In the genomic region with DNA sequence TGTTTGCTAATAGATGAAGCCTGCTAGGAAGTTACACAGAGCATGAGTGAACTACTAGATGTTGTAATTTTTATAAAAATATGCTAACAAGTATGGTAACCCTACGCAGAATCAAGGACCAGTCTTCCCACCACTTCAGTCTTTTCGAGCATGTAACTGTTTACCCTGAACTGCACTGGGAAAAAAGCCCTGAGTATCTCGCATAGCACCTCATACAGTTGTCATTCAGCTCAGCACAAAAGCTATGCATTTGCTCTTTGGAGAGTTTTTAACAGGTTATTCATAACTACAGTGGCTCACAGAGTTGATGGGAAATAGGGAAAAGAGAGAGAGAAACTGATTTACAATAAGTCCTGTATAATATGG, we compare ENCODE assay signal across 26 cellular contexts.
"Had no signal": no experiment of that assay in that cellular context is flagged by ENCODE, and none has a peak within 500 bp of the region (broad histone marks: within the 10 kb centered on the region; RNA-seq: fewer than 3 reads in every experiment).

No MANE protein-coding gene starts in this region.

- H3K4me3 Mint-ChIP-seq: memory B cell; naive thymus-derived CD4-positive, alpha-beta T cell; natural killer cell treated with Interleukin-12 subunit alpha and Interleukin-12 subunit beta and Interleukin-15 and Interleukin-18, amount 100 ng/mL, for 72 hours; neural crest cell; stimulated activated memory B cell treated with anti-CD40 and anti-IgM and Interleukin-4, amounts not matched to agents 10 μg/mL and 1 μg/mL and 100 μg/mL, for 72 hours; stimulated activated naive CD8-positive, alpha-beta T cell treated with anti-CD3 and anti-CD28 coated beads, Interleukin-15, amount 100 ng/mL, for 72 hours; type B pancreatic cell had no signal

- H3K4me2 ChIP-seq: hepatocyte had no signal

- H3K27ac ChIP-seq: heart right ventricle, hepatocyte, pancreas, prostate gland, sigmoid colon, spleen, tibial nerve, vagina had no signal

- H3K79me2 ChIP-seq: hepatocyte had no signal

- H3K27me3 ChIP-seq: heart right ventricle, hepatocyte, pancreas, sigmoid colon, spleen, tibial nerve, vagina had no signal

- H3K27me3 Mint-ChIP-seq: memory B cell; naive thymus-derived CD4-positive, alpha-beta T cell; natural killer cell treated with Interleukin-12 subunit alpha and Interleukin-12 subunit beta and Interleukin-15 and Interleukin-18, amount 100 ng/mL, for 72 hours; stimulated activated memory B cell treated with anti-CD40 and anti-IgM and Interleukin-4, amounts not matched to agents 10 μg/mL and 1 μg/mL and 100 μg/mL, for 72 hours; stimulated activated naive CD8-positive, alpha-beta T cell treated with anti-CD3 and anti-CD28 coated beads, Interleukin-15, amount 100 ng/mL, for 72 hours; type B pancreatic cell had no signal

- H3K27ac Mint-ChIP-seq: naive thymus-derived CD4-positive, alpha-beta T cell; natural killer cell treated with Interleukin-12 subunit alpha and Interleukin-12 subunit beta and Interleukin-15 and Interleukin-18, amount 100 ng/mL, for 72 hours; stimulated activated memory B cell treated with anti-CD40 and anti-IgM and Interleukin-4, amounts not matched to agents 10 μg/mL and 1 μg/mL and 100 μg/mL, for 72 hours; stimulated activated naive CD8-positive, alpha-beta T cell treated with anti-CD3 and anti-CD28 coated beads, Interleukin-15, amount 100 ng/mL, for 72 hours; type B pancreatic cell had no signal

- H3K4me1 Mint-ChIP-seq: memory B cell; neural crest cell; stimulated activated memory B cell treated with anti-CD40 and anti-IgM and Interleukin-4, amounts not matched to agents 10 μg/mL and 1 μg/mL and 100 μg/mL, for 72 hours; stimulated activated naive CD8-positive, alpha-beta T cell treated with anti-CD3 and anti-CD28 coated beads, Interleukin-15, amount 100 ng/mL, for 72 hours had no signal

- H2AFZ ChIP-seq: hepatocyte had no signal

- H3K9me3 Mint-ChIP-seq: memory B cell; naive thymus-derived CD4-positive, alpha-beta T cell; natural killer cell treated with Interleukin-12 subunit alpha and Interleukin-12 subunit beta and Interleukin-15 and Interleukin-18, amount 100 ng/mL, for 72 hours; neural crest cell; stimulated activated memory B cell treated with anti-CD40 and anti-IgM and Interleukin-4, amounts not matched to agents 10 μg/mL and 1 μg/mL and 100 μg/mL, for 72 hours; stimulated activated naive CD8-positive, alpha-beta T cell treated with anti-CD3 and anti-CD28 coated beads, Interleukin-15, amount 100 ng/mL, for 72 hours; type B pancreatic cell had no signal

- H3K9me3 ChIP-seq: heart right ventricle, mucosa of descending colon, pancreas, prostate gland, sigmoid colon, spleen, tibial nerve, vagina had no signal

- H3K4me3 ChIP-seq: heart right ventricle, hepatocyte, mucosa of descending colon, pancreas, prostate gland, sigmoid colon, spleen, tibial nerve, vagina had no signal

- ATAC-seq: heart right ventricle; mucosa of descending colon; naive thymus-derived CD4-positive, alpha-beta T cell; natural killer cell treated with Interleukin-12 subunit alpha and Interleukin-12 subunit beta and Interleukin-15 and Interleukin-18, amount 100 ng/mL, for 72 hours; pancreas; right cardiac atrium; stimulated activated memory B cell treated with anti-CD40 and anti-IgM and Interleukin-4, amounts not matched to agents 10 μg/mL and 1 μg/mL and 100 μg/mL, for 72 hours; stimulated activated naive CD8-positive, alpha-beta T cell treated with anti-CD3 and anti-CD28 coated beads, Interleukin-15, amount 100 ng/mL, for 72 hours had no signal

- H3K4me1 ChIP-seq: heart right ventricle, pancreas, prostate gland, sigmoid colon, spleen, tibial nerve, vagina had no signal

- DNase-seq: heart right ventricle; islet precursor cell; midbrain; mucosa of descending colon; naive thymus-derived CD4-positive, alpha-beta T cell; nucleus accumbens; pancreas; posterior cingulate gyrus; retina; right cardiac atrium; sigmoid colon; small intestine; spleen; stimulated activated CD4-positive, alpha-beta T cell treated with anti-CD3 and anti-CD28 coated beads, Interleukin-4, amount 100 ng/mL, for 24 hours; stimulated activated naive CD4-positive, alpha-beta T cell treated with Interleukin-2 at 50 U/mL for 16 hours; stimulated activated naive CD8-positive, alpha-beta T cell treated with anti-CD3 and anti-CD28 coated beads, Interleukin-15, amount 100 ng/mL, for 72 hours; substantia nigra had no signal
